In genomic region chr15:82963356-82964341, GRCh38 we compare ENCODE assay signal across 1 cellular context.
TF ChIP-seq lines count a peak whose summit lies in the region.

No MANE protein-coding gene starts in this region.

TF ChIP-seq in H1, 55 proteins besides CTCF, POLR2A, EP300 and RAD21:
- TF ChIP-seq TBP (IDR thresholded peaks at IDR 0.05; ENCODE audit: low read depth, low read length) (no peak), MAFK (IDR thresholded peaks at IDR 0.05; ENCODE audit: low read depth, low read length) (no peak), GTF2F1 (IDR thresholded peaks at IDR 0.05; ENCODE audit: borderline replicate concordance, low read depth, low read length) (no peak), SIN3A (conservative IDR thresholded peaks at IDR 0.05 in 1 of 2, IDR thresholded peaks at IDR 0.05 in 1 of 2; ENCODE audit: low read depth in 1 of 2, low read length in 2 of 2) (no peak), CEBPB (IDR thresholded peaks at IDR 0.05; ENCODE audit: low read depth, low read length) (no peak), TAF1 (IDR thresholded peaks at IDR 0.05; ENCODE audit: low read depth, low read length) (no peak), BACH1 (IDR thresholded peaks at IDR 0.05; ENCODE audit: low read length) (no peak), FOSL1 (IDR thresholded peaks at IDR 0.05; ENCODE audit: insufficient read depth, low read depth, low read length) (no peak), BRCA1 (IDR thresholded peaks at IDR 0.05; ENCODE audit: low read depth, low read length) (no peak), KDM5A (IDR thresholded peaks at IDR 0.05; ENCODE audit: low read length) (no peak), SIX5 (IDR thresholded peaks at IDR 0.05; ENCODE audit: low read depth, low read length) (no peak), ATF3 (IDR thresholded peaks at IDR 0.05; ENCODE audit: insufficient read depth, low read depth, low read length) (no peak), JUN (IDR thresholded peaks at IDR 0.05; ENCODE audit: low read depth, low read length) (no peak), HDAC6 (IDR thresholded peaks at IDR 0.05; ENCODE audit: low read depth, low read length) (no peak)
TF ChIP-seq in H1: peak in this region for 0.
